ENCODE assay signal across 1 cellular context in the genomic region with DNA sequence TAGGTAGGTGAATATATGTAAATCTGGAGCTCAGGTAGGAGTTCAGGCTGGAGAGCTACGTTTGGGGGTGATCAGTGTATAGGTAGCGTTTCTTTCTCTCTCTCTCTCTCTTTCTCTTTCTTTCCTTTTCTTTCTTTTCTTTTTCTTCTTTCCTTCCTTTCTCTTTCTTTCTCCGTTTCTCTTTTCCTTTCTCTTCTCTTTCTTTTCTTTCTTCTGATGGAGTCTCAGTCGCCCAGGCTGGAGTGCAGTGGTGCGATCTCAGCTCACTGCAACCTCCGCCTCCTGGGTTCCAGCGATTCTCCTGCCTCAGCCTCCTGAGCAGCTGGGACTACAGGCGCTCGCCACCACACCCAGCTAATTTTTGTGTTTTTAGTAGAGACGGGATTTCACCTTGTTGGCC.
TF ChIP-seq lines count a peak whose summit lies in the region.

No MANE protein-coding gene starts in this region.

TF ChIP-seq in HEK293, 187 proteins besides CTCF, POLR2A, EP300 and RAD21:
- peak; percentile 97 for TF ChIP-seq PRDM1 (tag by site-specific recombination; IDR thresholded peaks at IDR 0.05)
- TF ChIP-seq ZNF366 (tag by site-specific recombination; conservative IDR thresholded peaks at IDR 0.05) = peak; percentile 67
